ENCODE assay signal across 20 cellular contexts in genomic region chr16:75754126-75754525, GRCh38. TPM values are rescaled to one million over a fixed set of nuclear protein-coding genes. Genes with fewer than 3 reads are reported as not detected.
A peak's percentile ranks its signal among the peaks of the same experiment; 100 is the strongest.
DNase-seq lines count a peak whose midpoint lies in the region; ATAC-seq and TF ChIP-seq lines count a peak whose summit lies in the region.
"Had no signal": no experiment of that assay in that cellular context is flagged by ENCODE, and none has a peak within 500 bp of the region (broad histone marks: within the 10 kb centered on the region; RNA-seq: fewer than 3 reads in every experiment).

No MANE protein-coding gene starts in this region.

- H3K27ac Mint-ChIP-seq in T-helper 17 cell: no peak overlapping the region

- no CpG with 5 or more reads among the region's 5 CpGs for WGBS in neuronal stem cell (ENCODE audit: extremely low coverage in 2 of 2, insufficient read length in 2 of 2, insufficient replicate concordance in 1 of 2), 2 donors

- no peak overlapping the region for H3K4me2 ChIP-seq in neuronal stem cell (ENCODE audit: insufficient read depth, low read length, poor library complexity, severe bottlenecking)

- in situ Hi-C loops in T47D (cut with HindIII; ENCODE audit: low pct_unique_long_range_greater_than_20kb, low sequenced_read_pairs): no loop called here

- no peaks in the 10 kb centered on the region for H3K9me3 ChIP-seq in upper lobe of right lung
- H3K9me3 ChIP-seq in T-helper 17 cell (ENCODE audit: control insufficient read depth, low read length, poor library complexity, severe bottlenecking): no peaks in the 10 kb centered on the region
- H3K9me3 ChIP-seq in neuronal stem cell (replicated peaks in 1 of 2; ENCODE audit: control insufficient read depth in 2 of 2, insufficient read depth in 1 of 2, low read depth in 1 of 2, low read length in 2 of 2): no peaks in the 10 kb centered on the region
- H3K9me3 ChIP-seq: SJCRH30, thyroid gland had no signal

- H3K4me3 ChIP-seq in upper lobe of right lung (no peak overlapping the region), neuronal stem cell (ENCODE audit: low read length in 2 of 2) (no peak overlapping the region)
- H3K4me3 ChIP-seq: SJCRH30, thyroid gland had no signal

- no peak for TF ChIP-seq CTCF in upper lobe of right lung (IDR thresholded peaks at IDR 0.05)

- H3K9ac ChIP-seq in neuronal stem cell (ENCODE audit: low read depth, low read length, poor library complexity): no peak overlapping the region

- H3K36me3 Mint-ChIP-seq in T-helper 17 cell (ENCODE audit: low read depth): no peaks in the 10 kb centered on the region

- H3K79me1 ChIP-seq in neuronal stem cell (ENCODE audit: low read depth, low read length): no peaks in the 10 kb centered on the region

- no peak overlapping the region for H3K4me3 Mint-ChIP-seq in T-helper 17 cell

- peak; percentile 1 for DNase-seq in HT-29 (ENCODE audit: low spot score)
- DNase-seq in T47D (ENCODE audit: low read depth in 1 of 2, low spot score in 1 of 2): peak; percentile 38 to 69
- peak; percentile 3 for DNase-seq in iris pigment epithelial cell (ENCODE audit: low read depth)
- no peak for DNase-seq in upper lobe of right lung
- no peak for DNase-seq in T-helper 17 cell
- no peak for DNase-seq in neuronal stem cell (ENCODE audit: low spot score)
- DNase-seq: activated CD4-positive, CD25-positive, alpha-beta regulatory T cell; DMS 273 treated with DMSO at 0.1 percent for 48 hours; H7; NCI-H2081; NCI-H524 treated with DMSO at 0.1 percent for 48 hours; posterior cingulate gyrus; SJCRH30; thyroid gland had no signal

- H2AK5ac ChIP-seq in neuronal stem cell (ENCODE audit: low read depth, low read length): no peak overlapping the region

- peaks cover 4% of the 10 kb centered on the region for H3K4me1 Mint-ChIP-seq in T-helper 17 cell

- H3K14ac ChIP-seq in neuronal stem cell (ENCODE audit: low read length): no peak overlapping the region

- H3K36me3 ChIP-seq in upper lobe of right lung: no peaks in the 10 kb centered on the region
- no peaks in the 10 kb centered on the region for H3K36me3 ChIP-seq in neuronal stem cell (replicated peaks in 1 of 2; ENCODE audit: control insufficient read depth in 2 of 2, insufficient read depth in 2 of 2, low read length in 2 of 2)
- H3K36me3 ChIP-seq: SJCRH30, thyroid gland had no signal

- no peak overlapping the region for H3K23ac ChIP-seq in neuronal stem cell (ENCODE audit: low read depth, low read length, poor library complexity)

- no peaks in the 10 kb centered on the region for H3K4me1 ChIP-seq in upper lobe of right lung
- H3K4me1 ChIP-seq in neuronal stem cell (ENCODE audit: control insufficient read depth in 2 of 2, insufficient read depth in 1 of 2, low read depth in 1 of 2, low read length in 2 of 2): no peaks in the 10 kb centered on the region
- H3K4me1 ChIP-seq: SJCRH30 had no signal

- no peak overlapping the region for H3K27ac ChIP-seq in upper lobe of right lung
- H3K27ac ChIP-seq in neuronal stem cell (replicated peaks; ENCODE audit: low read length): no peak overlapping the region
- H3K27ac ChIP-seq: SJCRH30, thyroid gland had no signal

- no peak overlapping the region for H4K8ac ChIP-seq in neuronal stem cell (ENCODE audit: low read depth, low read length)

- ATAC-seq in upper lobe of right lung (peak; percentile 64), T-helper 17 cell (no peak), HG02623 (IDR thresholded peaks at IDR 0.05; ENCODE audit: unreplicated experiment) (no peak)
- ATAC-seq: left lobe of liver had no signal

- H3K27me3 ChIP-seq in upper lobe of right lung (no peaks in the 10 kb centered on the region), neuronal stem cell (ENCODE audit: control insufficient read depth in 3 of 3, insufficient read depth in 3 of 3, low read depth in 1 of 3, low read length in 3 of 3) (no peaks in the 10 kb centered on the region)
- H3K27me3 ChIP-seq: SJCRH30, thyroid gland had no signal

- H2BK15ac ChIP-seq in neuronal stem cell (ENCODE audit: low read length): no peak overlapping the region

- H2BK120ac ChIP-seq in neuronal stem cell (ENCODE audit: low read depth, low read length): no peak overlapping the region

- H2BK12ac ChIP-seq in neuronal stem cell (ENCODE audit: low read length): no peak overlapping the region

- H3K27me3 Mint-ChIP-seq in T-helper 17 cell: peaks cover 30% of the 10 kb centered on the region

- intact Hi-C loops in upper lobe of right lung (cut with DNase I): no loop called here

- H4K91ac ChIP-seq in neuronal stem cell (ENCODE audit: low read depth, low read length, poor library complexity): no peak overlapping the region

- no peak overlapping the region for H3K18ac ChIP-seq in neuronal stem cell (ENCODE audit: low read length)

- no peak overlapping the region for H2BK5ac ChIP-seq in neuronal stem cell (ENCODE audit: low read length)

- H3K4ac ChIP-seq in neuronal stem cell (ENCODE audit: low read length): no peak overlapping the region

- H2AFZ ChIP-seq in neuronal stem cell (ENCODE audit: low read length): no peak overlapping the region

RNA-seq across cellular contexts. Expression of gene CPHXL, which starts 27.8 kb away (rescaled TPM):
- total RNA-seq in HT-29 (2014; rRNA removed; shearing (Covaris generic)): not detected in 2 replicates
- total RNA-seq in upper lobe of right lung (not detected), T-helper 17 cell (not detected)
- not detected for polyA plus RNA-seq in neuronal stem cell (2013, experiment 1 of 2)
- not detected for polyA plus RNA-seq in neuronal stem cell (2013, experiment 2 of 2)
- total RNA-seq: activated CD8-positive, alpha-beta memory T cell treated with anti-CD3 and anti-CD28 coated beads for 36 hours; cardiac septum; H7; left lobe of liver; SJCRH30; T-helper 2 cell treated with Interferon-gamma antibody and Interleukin-4, amounts not matched to agents 100 ng/mL and 5 ng/mL, for 36 hours; thyroid gland had no signal
- polyA plus RNA-seq: BJ had no signal

RNA-seq across cellular contexts. Expression of gene DUXB, which starts 52.9 kb away (rescaled TPM):
- not detected in 2 replicates for total RNA-seq in HT-29 (2014; rRNA removed; shearing (Covaris generic))
- total RNA-seq in upper lobe of right lung (not detected), T-helper 17 cell (not detected)
- polyA plus RNA-seq in neuronal stem cell (2013, experiment 1 of 2): not detected
- not detected for polyA plus RNA-seq in neuronal stem cell (2013, experiment 2 of 2)
- total RNA-seq: activated CD8-positive, alpha-beta memory T cell treated with anti-CD3 and anti-CD28 coated beads for 36 hours; cardiac septum; H7; left lobe of liver; SJCRH30; T-helper 2 cell treated with Interferon-gamma antibody and Interleukin-4, amounts not matched to agents 100 ng/mL and 5 ng/mL, for 36 hours; thyroid gland had no signal
- polyA plus RNA-seq: BJ had no signal

Comparison
In these comparisons a context has a peak if more than half of its experiments do, and no peak if none do; other contexts are left out.
1. DNase-seq: peak in HT-29 (single experiment), T47D (2 of 2) and iris pigment epithelial cell (single experiment); none in upper lobe of right lung (single experiment), T-helper 17 cell (0 of 3) and neuronal stem cell (single experiment).